In the genomic region with DNA sequence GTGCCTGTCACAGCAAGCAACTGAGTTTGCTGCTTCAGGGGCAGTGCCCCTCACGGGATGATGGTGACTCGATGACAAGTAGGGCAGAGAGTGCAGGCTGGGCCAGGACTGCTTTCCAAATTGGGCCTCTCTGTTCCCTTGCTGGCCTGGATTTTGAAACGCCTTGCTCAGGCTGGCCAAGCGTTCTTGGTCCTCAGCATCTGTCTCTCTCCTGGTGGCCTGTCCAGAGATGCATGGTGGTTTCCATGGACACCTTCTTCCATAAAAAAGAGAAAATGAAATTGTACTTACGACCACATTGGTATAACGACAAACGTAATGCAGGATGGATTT, we compare ENCODE assay signal across 1 cellular context.
TF ChIP-seq lines count a peak whose summit lies in the region.

No MANE protein-coding gene starts in this region.

TF ChIP-seq in HepG2, 621 proteins besides CTCF, POLR2A, EP300 and RAD21:
- no peak for TF ChIP-seq ZFP82 (CRISPR knock-in tag; IDR thresholded peaks at IDR 0.05; ENCODE audit: borderline replicate concordance)
- no peak for TF ChIP-seq ZMYM2 (CRISPR knock-in tag; IDR thresholded peaks at IDR 0.05)
- TF ChIP-seq, protein P1, sequence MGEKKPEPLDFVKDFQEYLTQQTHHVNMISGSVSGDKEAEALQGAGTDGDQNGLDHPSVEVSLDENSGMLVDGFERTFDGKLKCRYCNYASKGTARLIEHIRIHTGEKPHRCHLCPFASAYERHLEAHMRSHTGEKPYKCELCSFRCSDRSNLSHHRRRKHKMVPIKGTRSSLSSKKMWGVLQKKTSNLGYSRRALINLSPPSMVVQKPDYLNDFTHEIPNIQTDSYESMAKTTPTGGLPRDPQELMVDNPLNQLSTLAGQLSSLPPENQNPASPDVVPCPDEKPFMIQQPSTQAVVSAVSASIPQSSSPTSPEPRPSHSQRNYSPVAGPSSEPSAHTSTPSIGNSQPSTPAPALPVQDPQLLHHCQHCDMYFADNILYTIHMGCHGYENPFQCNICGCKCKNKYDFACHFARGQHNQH (CRISPR knock-in tag; IDR thresholded peaks at IDR 0.05) = peak; percentile 17; the same call in 1 of the 2 replicates
- TF ChIP-seq ZBTB38 (CRISPR knock-in tag; IDR thresholded peaks at IDR 0.05) = peak; percentile 61; the same call in 1 of the 2 replicates
- 0 out of 2 replicates have a peak, but pooled peaks have one; percentile 8 for TF ChIP-seq ARHGAP35 (CRISPR knock-in tag; IDR thresholded peaks at IDR 0.05; ENCODE audit: borderline replicate concordance)
- TF ChIP-seq, protein P2, sequence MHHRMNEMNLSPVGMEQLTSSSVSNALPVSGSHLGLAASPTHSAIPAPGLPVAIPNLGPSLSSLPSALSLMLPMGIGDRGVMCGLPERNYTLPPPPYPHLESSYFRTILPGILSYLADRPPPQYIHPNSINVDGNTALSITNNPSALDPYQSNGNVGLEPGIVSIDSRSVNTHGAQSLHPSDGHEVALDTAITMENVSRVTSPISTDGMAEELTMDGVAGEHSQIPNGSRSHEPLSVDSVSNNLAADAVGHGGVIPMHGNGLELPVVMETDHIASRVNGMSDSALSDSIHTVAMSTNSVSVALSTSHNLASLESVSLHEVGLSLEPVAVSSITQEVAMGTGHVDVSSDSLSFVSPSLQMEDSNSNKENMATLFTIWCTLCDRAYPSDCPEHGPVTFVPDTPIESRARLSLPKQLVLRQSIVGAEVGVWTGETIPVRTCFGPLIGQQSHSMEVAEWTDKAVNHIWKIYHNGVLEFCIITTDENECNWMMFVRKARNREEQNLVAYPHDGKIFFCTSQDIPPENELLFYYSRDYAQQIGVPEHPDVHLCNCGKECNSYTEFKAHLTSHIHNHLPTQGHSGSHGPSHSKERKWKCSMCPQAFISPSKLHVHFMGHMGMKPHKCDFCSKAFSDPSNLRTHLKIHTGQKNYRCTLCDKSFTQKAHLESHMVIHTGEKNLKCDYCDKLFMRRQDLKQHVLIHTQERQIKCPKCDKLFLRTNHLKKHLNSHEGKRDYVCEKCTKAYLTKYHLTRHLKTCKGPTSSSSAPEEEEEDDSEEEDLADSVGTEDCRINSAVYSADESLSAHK (CRISPR knock-in tag; IDR thresholded peaks at IDR 0.05; ENCODE audit: borderline replicate concordance) = no peak
- TF ChIP-seq, protein P3, sequence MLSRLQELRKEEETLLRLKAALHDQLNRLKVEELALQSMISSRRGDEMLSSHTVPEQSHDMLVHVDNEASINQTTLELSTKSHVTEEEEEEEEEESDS (CRISPR knock-in tag; IDR thresholded peaks at IDR 0.05; ENCODE audit: borderline replicate concordance) = no peak
- TF ChIP-seq ZNF329 (CRISPR knock-in tag; IDR thresholded peaks at IDR 0.05; ENCODE audit: low read depth) = no peak
- no peak for TF ChIP-seq ZNF878 (CRISPR knock-in tag; IDR thresholded peaks at IDR 0.05)
- no peak for TF ChIP-seq SATB2 (CRISPR knock-in tag; IDR thresholded peaks at IDR 0.05)
- no peak for TF ChIP-seq SP140L (CRISPR knock-in tag; IDR thresholded peaks at IDR 0.05; ENCODE audit: borderline replicate concordance)
- TF ChIP-seq NFRKB (IDR thresholded peaks at IDR 0.05) = no peak
- TF ChIP-seq EEA1 (CRISPR knock-in tag; IDR thresholded peaks at IDR 0.05; ENCODE audit: borderline replicate concordance) = no peak
- peak; percentile 74; the same call in 1 of the 2 replicates for TF ChIP-seq ZNF768 (CRISPR knock-in tag; IDR thresholded peaks at IDR 0.05)
- TF ChIP-seq LCORL (IDR thresholded peaks at IDR 0.05) = no peak
- no peak for TF ChIP-seq LCORL (CRISPR knock-in tag; IDR thresholded peaks at IDR 0.05)
